Comparison of ENCODE assay signal across 1 cellular context in the genomic region with DNA sequence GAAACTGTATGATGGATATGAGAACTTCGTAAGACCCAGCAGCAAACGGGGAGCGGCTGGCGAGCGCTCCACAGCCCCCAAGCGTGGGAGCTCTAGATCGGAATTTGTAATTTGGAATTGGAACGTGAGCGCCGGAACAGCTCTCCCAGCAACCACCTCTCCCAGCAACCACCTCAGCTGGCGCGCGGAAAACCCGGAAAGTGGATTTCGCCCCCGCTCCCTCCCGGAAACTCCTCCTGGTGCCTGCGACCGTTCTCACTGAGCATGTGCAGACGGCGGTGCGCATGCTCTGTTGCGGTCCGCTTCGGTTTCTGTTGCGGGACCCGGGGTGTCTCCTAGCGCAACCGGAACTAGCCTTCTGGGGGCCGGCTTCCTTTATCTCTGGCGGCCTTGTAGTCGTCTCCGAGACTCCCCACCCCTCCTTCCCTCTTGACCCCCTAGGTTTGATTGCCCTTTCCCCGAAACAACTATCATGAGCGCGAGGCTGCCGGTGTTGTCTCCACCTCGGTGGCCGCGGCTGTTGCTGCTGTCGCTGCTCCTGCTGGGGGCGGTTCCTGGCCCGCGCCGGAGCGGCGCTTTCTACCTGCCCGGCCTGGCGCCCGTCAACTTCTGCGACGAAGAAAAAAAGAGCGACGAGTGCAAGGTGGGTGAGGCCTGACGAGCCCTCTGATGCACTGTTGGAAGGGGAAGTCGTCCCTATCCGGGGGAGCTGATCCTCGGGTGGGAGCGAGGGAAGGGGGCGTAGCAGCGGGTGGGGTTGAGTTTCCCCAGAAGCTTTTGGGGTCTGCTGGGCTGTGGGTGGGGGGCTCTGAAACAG.
A peak's percentile ranks its signal among the peaks of the same experiment; 100 is the strongest.
TF ChIP-seq lines count a peak whose summit lies in the region.

TM9SF2 (plus strand) TSS at position 338 of the 817 bp plus-strand sequence; CDS start at position 473, 135 bp downstream.

TF ChIP-seq in HepG2, 621 proteins besides CTCF, POLR2A, EP300 and RAD21 (continued from another document and continues in another):
- TF ChIP-seq, protein P1, sequence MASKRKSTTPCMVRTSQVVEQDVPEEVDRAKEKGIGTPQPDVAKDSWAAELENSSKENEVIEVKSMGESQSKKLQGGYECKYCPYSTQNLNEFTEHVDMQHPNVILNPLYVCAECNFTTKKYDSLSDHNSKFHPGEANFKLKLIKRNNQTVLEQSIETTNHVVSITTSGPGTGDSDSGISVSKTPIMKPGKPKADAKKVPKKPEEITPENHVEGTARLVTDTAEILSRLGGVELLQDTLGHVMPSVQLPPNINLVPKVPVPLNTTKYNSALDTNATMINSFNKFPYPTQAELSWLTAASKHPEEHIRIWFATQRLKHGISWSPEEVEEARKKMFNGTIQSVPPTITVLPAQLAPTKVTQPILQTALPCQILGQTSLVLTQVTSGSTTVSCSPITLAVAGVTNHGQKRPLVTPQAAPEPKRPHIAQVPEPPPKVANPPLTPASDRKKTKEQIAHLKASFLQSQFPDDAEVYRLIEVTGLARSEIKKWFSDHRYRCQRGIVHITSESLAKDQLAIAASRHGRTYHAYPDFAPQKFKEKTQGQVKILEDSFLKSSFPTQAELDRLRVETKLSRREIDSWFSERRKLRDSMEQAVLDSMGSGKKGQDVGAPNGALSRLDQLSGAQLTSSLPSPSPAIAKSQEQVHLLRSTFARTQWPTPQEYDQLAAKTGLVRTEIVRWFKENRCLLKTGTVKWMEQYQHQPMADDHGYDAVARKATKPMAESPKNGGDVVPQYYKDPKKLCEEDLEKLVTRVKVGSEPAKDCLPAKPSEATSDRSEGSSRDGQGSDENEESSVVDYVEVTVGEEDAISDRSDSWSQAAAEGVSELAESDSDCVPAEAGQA (IDR thresholded peaks at IDR 0.05; ENCODE audit: low read depth): peak; percentile 61
- TF ChIP-seq, protein P1 (CRISPR knock-in tag; IDR thresholded peaks at IDR 0.05; ENCODE audit: borderline replicate concordance): no peak
- TF ChIP-seq ZBTB26 (CRISPR knock-in tag; IDR thresholded peaks at IDR 0.05; ENCODE audit: borderline replicate concordance) (peak; percentile 87; the same call in 1 of the 2 replicates), KAT8 (CRISPR knock-in tag; IDR thresholded peaks at IDR 0.05) (peak; percentile 94), PHF8 (CRISPR knock-in tag; IDR thresholded peaks at IDR 0.05) (peak; percentile 91), RBM39 (IDR thresholded peaks at IDR 0.05; ENCODE audit: low read depth, low read length, poor library complexity, severe bottlenecking) (peak; percentile 71), SMAD1 (CRISPR knock-in tag; IDR thresholded peaks at IDR 0.05; ENCODE audit: borderline replicate concordance, low read depth) (peak; percentile 6; the same call in 1 of the 2 replicates), LCORL (IDR thresholded peaks at IDR 0.05) (no peak), LCORL (CRISPR knock-in tag; IDR thresholded peaks at IDR 0.05) (peak; percentile 55), MXD3 (CRISPR knock-in tag; IDR thresholded peaks at IDR 0.05) (0 out of 2 replicates have a peak, but pooled peaks have one; percentile 15), HOMEZ (CRISPR knock-in tag; IDR thresholded peaks at IDR 0.05; ENCODE audit: low read depth) (0 out of 2 replicates have a peak, but pooled peaks have one; percentile 27), POGZ (CRISPR knock-in tag; IDR thresholded peaks at IDR 0.05) (peak; percentile 87), TRIM24 (CRISPR knock-in tag; IDR thresholded peaks at IDR 0.05) (no peak), ZNF879 (CRISPR knock-in tag; IDR thresholded peaks at IDR 0.05) (no peak), BRCA1 (CRISPR knock-in tag; IDR thresholded peaks at IDR 0.05) (no peak), MIER3 (CRISPR knock-in tag; IDR thresholded peaks at IDR 0.05; ENCODE audit: borderline replicate concordance) (peak; percentile 75; the same call in 1 of the 2 replicates), ZNF20 (CRISPR knock-in tag; IDR thresholded peaks at IDR 0.05) (no peak), ZXDC (CRISPR knock-in tag; IDR thresholded peaks at IDR 0.05) (0 out of 2 replicates have a peak, but pooled peaks have one; percentile 71), ZNF564 (CRISPR knock-in tag; IDR thresholded peaks at IDR 0.05) (no peak), MZF1 (CRISPR knock-in tag; IDR thresholded peaks at IDR 0.05; ENCODE audit: borderline replicate concordance) (peak; percentile 77; the same call in 1 of the 2 replicates), NCOA1 (CRISPR knock-in tag; IDR thresholded peaks at IDR 0.05) (no peak), ZFP82 (CRISPR knock-in tag; IDR thresholded peaks at IDR 0.05; ENCODE audit: borderline replicate concordance) (0 out of 2 replicates have a peak, but pooled peaks have one; percentile 68), FOXK1 (CRISPR knock-in tag; IDR thresholded peaks at IDR 0.05; ENCODE audit: borderline replicate concordance, low read depth) (peak; percentile 84; the same call in 1 of the 2 replicates), ELK4 (CRISPR knock-in tag; IDR thresholded peaks at IDR 0.05; ENCODE audit: borderline replicate concordance) (peak; percentile 44; the same call in 1 of the 2 replicates), ATF6 (CRISPR knock-in tag; conservative IDR thresholded peaks at IDR 0.05) (peak; percentile 91; the same call in 1 of the 2 replicates), ZNF777 (CRISPR knock-in tag; IDR thresholded peaks at IDR 0.05) (no peak), ZNF782 (CRISPR knock-in tag; IDR thresholded peaks at IDR 0.05; ENCODE audit: borderline replicate concordance) (peak; percentile 15; the same call in 1 of the 2 replicates)
- TF ChIP-seq, protein P2, sequence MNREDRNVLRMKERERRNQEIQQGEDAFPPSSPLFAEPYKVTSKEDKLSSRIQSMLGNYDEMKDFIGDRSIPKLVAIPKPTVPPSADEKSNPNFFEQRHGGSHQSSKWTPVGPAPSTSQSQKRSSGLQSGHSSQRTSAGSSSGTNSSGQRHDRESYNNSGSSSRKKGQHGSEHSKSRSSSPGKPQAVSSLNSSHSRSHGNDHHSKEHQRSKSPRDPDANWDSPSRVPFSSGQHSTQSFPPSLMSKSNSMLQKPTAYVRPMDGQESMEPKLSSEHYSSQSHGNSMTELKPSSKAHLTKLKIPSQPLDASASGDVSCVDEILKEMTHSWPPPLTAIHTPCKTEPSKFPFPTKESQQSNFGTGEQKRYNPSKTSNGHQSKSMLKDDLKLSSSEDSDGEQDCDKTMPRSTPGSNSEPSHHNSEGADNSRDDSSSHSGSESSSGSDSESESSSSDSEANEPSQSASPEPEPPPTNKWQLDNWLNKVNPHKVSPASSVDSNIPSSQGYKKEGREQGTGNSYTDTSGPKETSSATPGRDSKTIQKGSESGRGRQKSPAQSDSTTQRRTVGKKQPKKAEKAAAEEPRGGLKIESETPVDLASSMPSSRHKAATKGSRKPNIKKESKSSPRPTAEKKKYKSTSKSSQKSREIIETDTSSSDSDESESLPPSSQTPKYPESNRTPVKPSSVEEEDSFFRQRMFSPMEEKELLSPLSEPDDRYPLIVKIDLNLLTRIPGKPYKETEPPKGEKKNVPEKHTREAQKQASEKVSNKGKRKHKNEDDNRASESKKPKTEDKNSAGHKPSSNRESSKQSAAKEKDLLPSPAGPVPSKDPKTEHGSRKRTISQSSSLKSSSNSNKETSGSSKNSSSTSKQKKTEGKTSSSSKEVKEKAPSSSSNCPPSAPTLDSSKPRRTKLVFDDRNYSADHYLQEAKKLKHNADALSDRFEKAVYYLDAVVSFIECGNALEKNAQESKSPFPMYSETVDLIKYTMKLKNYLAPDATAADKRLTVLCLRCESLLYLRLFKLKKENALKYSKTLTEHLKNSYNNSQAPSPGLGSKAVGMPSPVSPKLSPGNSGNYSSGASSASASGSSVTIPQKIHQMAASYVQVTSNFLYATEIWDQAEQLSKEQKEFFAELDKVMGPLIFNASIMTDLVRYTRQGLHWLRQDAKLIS (CRISPR knock-in tag; IDR thresholded peaks at IDR 0.05): no peak
